Comparison of ENCODE assay signal across 1 cellular context in genomic region chr11:130509942-130510341, GRCh38.
TF ChIP-seq lines count a peak whose summit lies in the region.

No MANE protein-coding gene starts in this region.

TF ChIP-seq in IMR-90, 13 proteins besides CTCF, POLR2A, EP300 and RAD21 (continued from another document):
- TF ChIP-seq ELK1 (IDR thresholded peaks at IDR 0.05; ENCODE audit: borderline replicate concordance, low read depth, low read length) (no peak), NFE2L2 (IDR thresholded peaks at IDR 0.05; ENCODE audit: low read depth, low read length) (no peak)
